ENCODE assay signal across 9 cellular contexts in genomic region chr18:9404565-9405060, GRCh38.
A peak's percentile ranks its signal among the peaks of the same experiment; 100 is the strongest.
DNase-seq lines count a peak whose midpoint lies in the region; ATAC-seq, FAIRE-seq and TF ChIP-seq lines count a peak whose summit lies in the region.
"Had no signal": no experiment of that assay in that cellular context is flagged by ENCODE, and none has a peak within 500 bp of the region (broad histone marks: within the 10 kb centered on the region; RNA-seq: fewer than 3 reads in every experiment).

No MANE protein-coding gene starts in this region.

- peaks cover 7% of the 10 kb centered on the region for H3K4me1 Mint-ChIP-seq in activated naive CD8-positive, alpha-beta T cell treated with anti-CD3 and anti-CD28 coated beads, Interleukin-2, amount 50 U/mL, for 24 hours

- peak overlapping the region; percentile 24 for H3K27ac ChIP-seq in neutrophil

- H3K36me3 ChIP-seq in neutrophil, result no peaks in the 10 kb centered on the region
- H3K36me3 ChIP-seq: MG63 had no signal

- H3K36me3 Mint-ChIP-seq in activated naive CD8-positive, alpha-beta T cell treated with anti-CD3 and anti-CD28 coated beads, Interleukin-2, amount 50 U/mL, for 24 hours (ENCODE audit: low read depth), result peaks cover 3% of the 10 kb centered on the region

- peak overlapping the region; percentile 54 for H3K4me3 Mint-ChIP-seq in activated naive CD8-positive, alpha-beta T cell treated with anti-CD3 and anti-CD28 coated beads, Interleukin-2, amount 50 U/mL, for 24 hours

- peak; percentile 60 for ATAC-seq in HG03064 (IDR thresholded peaks at IDR 0.05; ENCODE audit: low read depth, unreplicated experiment)
- ATAC-seq in activated naive CD8-positive, alpha-beta T cell treated with anti-CD3 and anti-CD28 coated beads, Interleukin-2, amount 50 U/mL, for 24 hours, result peak; percentile 69

- no peak for TF ChIP-seq POLR2A in GM12892 (IDR thresholded peaks at IDR 0.05; ENCODE audit: low read depth, low read length)
- no peak for TF ChIP-seq POLR2A in H54 (IDR thresholded peaks at IDR 0.05; ENCODE audit: low read depth, low read length)

- no peak for TF ChIP-seq CTCF in neutrophil (IDR thresholded peaks at IDR 0.05)

- H3K4me1 ChIP-seq in neutrophil (ENCODE audit: control insufficient read depth in 1 of 2, insufficient read depth in 1 of 2, low read depth in 1 of 2, low read length in 1 of 2), result peaks cover 7 to 12% of the 10 kb centered on the region in 2 experiments

- H3K27me3 Mint-ChIP-seq in activated naive CD8-positive, alpha-beta T cell treated with anti-CD3 and anti-CD28 coated beads, Interleukin-2, amount 50 U/mL, for 24 hours, result peaks cover 2% of the 10 kb centered on the region

- H3K9me3 Mint-ChIP-seq in activated naive CD8-positive, alpha-beta T cell treated with anti-CD3 and anti-CD28 coated beads, Interleukin-2, amount 50 U/mL, for 24 hours, result no peaks in the 10 kb centered on the region

- FAIRE-seq in GM12892 (lab: Jason Lieb, UNC) (peak; percentile 70), H54 (lab: Jason Lieb, UNC) (no peak)

- H3K9me3 ChIP-seq in neutrophil, result no peaks in the 10 kb centered on the region
- H3K9me3 ChIP-seq: MG63 had no signal

- H3K27ac Mint-ChIP-seq in activated naive CD8-positive, alpha-beta T cell treated with anti-CD3 and anti-CD28 coated beads, Interleukin-2, amount 50 U/mL, for 24 hours, result no peak overlapping the region

- H3K27me3 ChIP-seq in neutrophil, result no peaks in the 10 kb centered on the region
- H3K27me3 ChIP-seq: MG63 had no signal

- H3K4me3 ChIP-seq in neutrophil (ENCODE audit: low read depth in 1 of 2, low read length in 1 of 2), result peak overlapping the region; percentile 8 to 22
- H3K4me3 ChIP-seq: MG63 had no signal

- DNase-seq in GM12892 (ENCODE audit: insufficient read length) (peak; percentile 23), H54 (ENCODE audit: insufficient read length, low spot score) (no peak), anterior cingulate cortex (lab: John Stamatoyannopoulos, UW) (no peak), NCI-H446 (lab: John Stamatoyannopoulos, UW) (no peak), cortex of kidney (lab: John Stamatoyannopoulos, UW) (no peak)
- DNase-seq in activated naive CD8-positive, alpha-beta T cell treated with anti-CD3 and anti-CD28 coated beads, Interleukin-2, amount 50 U/mL, for 24 hours, result peak; percentile 6
- DNase-seq: MG63 had no signal

Comparison
In these comparisons a context has a peak if more than half of its experiments do, and no peak if none do; other contexts are left out.
1. DNase-seq: peak in GM12892 (single experiment) and activated naive CD8-positive, alpha-beta T cell treated with anti-CD3 and anti-CD28 coated beads, Interleukin-2, amount 50 U/mL, for 24 hours (single experiment); none in H54 (single experiment), anterior cingulate cortex (0 of 58), NCI-H446 (0 of 2) and cortex of kidney (single experiment).